Comparison of ENCODE assay signal across 2 cellular contexts in the genomic region with DNA sequence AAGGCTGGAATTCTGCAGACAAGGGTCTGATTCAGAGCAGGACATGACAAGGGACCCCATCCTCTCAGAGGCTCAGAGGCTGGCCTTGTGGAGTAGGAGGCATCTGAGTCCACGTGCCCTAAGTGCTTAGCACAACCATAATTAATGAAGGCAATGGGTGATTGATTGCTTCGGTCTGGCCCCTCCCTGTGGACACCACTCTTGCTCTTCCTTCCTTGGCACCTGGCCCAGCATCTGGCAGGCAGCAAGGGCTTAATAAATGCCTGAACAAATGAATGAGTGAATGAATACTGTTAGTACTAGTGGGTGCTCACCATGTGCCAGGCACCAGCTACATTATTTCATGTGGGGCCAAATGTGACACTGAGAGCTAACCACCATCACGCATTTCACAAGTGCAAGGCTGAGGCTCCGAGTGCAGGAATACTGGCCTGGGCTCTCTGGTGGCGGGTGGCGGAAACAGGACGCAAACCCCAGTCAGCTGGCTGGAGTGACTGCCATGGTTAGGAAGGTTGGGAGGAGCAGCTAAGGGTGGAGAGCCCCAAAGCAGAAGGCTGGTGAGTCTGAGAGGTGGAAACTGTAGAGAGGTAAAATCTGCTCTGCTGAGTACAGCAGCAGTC.
TF ChIP-seq lines count a peak whose summit lies in the region.

No MANE protein-coding gene starts in this region.

TF ChIP-seq in IMR-90, 13 proteins besides CTCF, POLR2A, EP300 and RAD21:
- TF ChIP-seq CHD1 (IDR thresholded peaks at IDR 0.05; ENCODE audit: low read depth, low read length), result no peak
- no peak for TF ChIP-seq SMC3 (IDR thresholded peaks at IDR 0.05; ENCODE audit: low read depth, low read length)
- TF ChIP-seq FOS (IDR thresholded peaks at IDR 0.05; ENCODE audit: low read depth, low read length), result no peak
- no peak for TF ChIP-seq MAZ (IDR thresholded peaks at IDR 0.05; ENCODE audit: borderline replicate concordance, low read depth, low read length)
- no peak for TF ChIP-seq MAFK (IDR thresholded peaks at IDR 0.05; ENCODE audit: low read depth, low read length)
- TF ChIP-seq, protein P1, sequence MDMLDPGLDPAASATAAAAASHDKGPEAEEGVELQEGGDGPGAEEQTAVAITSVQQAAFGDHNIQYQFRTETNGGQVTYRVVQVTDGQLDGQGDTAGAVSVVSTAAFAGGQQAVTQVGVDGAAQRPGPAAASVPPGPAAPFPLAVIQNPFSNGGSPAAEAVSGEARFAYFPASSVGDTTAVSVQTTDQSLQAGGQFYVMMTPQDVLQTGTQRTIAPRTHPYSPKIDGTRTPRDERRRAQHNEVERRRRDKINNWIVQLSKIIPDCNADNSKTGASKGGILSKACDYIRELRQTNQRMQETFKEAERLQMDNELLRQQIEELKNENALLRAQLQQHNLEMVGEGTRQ (IDR thresholded peaks at IDR 0.05; ENCODE audit: low read depth, low read length), result no peak
- TF ChIP-seq, protein P2, sequence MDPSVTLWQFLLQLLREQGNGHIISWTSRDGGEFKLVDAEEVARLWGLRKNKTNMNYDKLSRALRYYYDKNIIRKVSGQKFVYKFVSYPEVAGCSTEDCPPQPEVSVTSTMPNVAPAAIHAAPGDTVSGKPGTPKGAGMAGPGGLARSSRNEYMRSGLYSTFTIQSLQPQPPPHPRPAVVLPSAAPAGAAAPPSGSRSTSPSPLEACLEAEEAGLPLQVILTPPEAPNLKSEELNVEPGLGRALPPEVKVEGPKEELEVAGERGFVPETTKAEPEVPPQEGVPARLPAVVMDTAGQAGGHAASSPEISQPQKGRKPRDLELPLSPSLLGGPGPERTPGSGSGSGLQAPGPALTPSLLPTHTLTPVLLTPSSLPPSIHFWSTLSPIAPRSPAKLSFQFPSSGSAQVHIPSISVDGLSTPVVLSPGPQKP (IDR thresholded peaks at IDR 0.05; ENCODE audit: borderline replicate concordance, low read depth, low read length), result no peak
- no peak for TF ChIP-seq RFX5 (IDR thresholded peaks at IDR 0.05; ENCODE audit: low read depth, low read length)
- TF ChIP-seq MXI1 (IDR thresholded peaks at IDR 0.05; ENCODE audit: borderline replicate concordance, low read depth, low read length), result no peak
- no peak for TF ChIP-seq CEBPB (IDR thresholded peaks at IDR 0.05; ENCODE audit: low read depth, low read length)
- TF ChIP-seq BHLHE40 (IDR thresholded peaks at IDR 0.05; ENCODE audit: low read depth, low read length), result no peak

TF ChIP-seq in HepG2, 621 proteins besides CTCF, POLR2A, EP300 and RAD21:
- 0 out of 2 replicates have a peak, but pooled peaks have one; percentile 15 for TF ChIP-seq IRF9 (CRISPR knock-in tag; IDR thresholded peaks at IDR 0.05; ENCODE audit: borderline replicate concordance)
- peak; percentile 8; the same call in 1 of the 2 replicates for TF ChIP-seq ELF4 (CRISPR knock-in tag; IDR thresholded peaks at IDR 0.05; ENCODE audit: borderline replicate concordance)
- 0 out of 2 replicates have a peak, but pooled peaks have one; percentile 11 for TF ChIP-seq SRF (IDR thresholded peaks at IDR 0.05; ENCODE audit: low read depth, low read length)
- 0 out of 2 replicates have a peak, but pooled peaks have one; percentile 12 for TF ChIP-seq AKAP8 (CRISPR knock-in tag; IDR thresholded peaks at IDR 0.05)
- TF ChIP-seq ZNF30 (CRISPR knock-in tag; IDR thresholded peaks at IDR 0.05), result peak; percentile 71; the same call in 1 of the 2 replicates
- 0 out of 2 replicates have a peak, but pooled peaks have one; percentile 18 for TF ChIP-seq ZNF564 (CRISPR knock-in tag; IDR thresholded peaks at IDR 0.05)
- TF ChIP-seq ZNF780A (CRISPR knock-in tag; IDR thresholded peaks at IDR 0.05), result peak; percentile 5; the same call in 1 of the 2 replicates
- no peak for TF ChIP-seq ZNF513 (CRISPR knock-in tag; conservative IDR thresholded peaks at IDR 0.05)
- no peak for TF ChIP-seq ZIK1 (CRISPR knock-in tag; IDR thresholded peaks at IDR 0.05; ENCODE audit: borderline replicate concordance, low read depth)
- TF ChIP-seq ZNF781 (CRISPR knock-in tag; IDR thresholded peaks at IDR 0.05; ENCODE audit: borderline replicate concordance, not compliant biosample characterization), result no peak
- TF ChIP-seq ZNF567 (CRISPR knock-in tag; IDR thresholded peaks at IDR 0.05; ENCODE audit: borderline replicate concordance), result 0 out of 2 replicates have a peak, but pooled peaks have one; percentile 11
- TF ChIP-seq ZBTB33 (CRISPR knock-in tag; IDR thresholded peaks at IDR 0.05), result peak; percentile 84; the same call in 1 of the 2 replicates
- TF ChIP-seq NFKB2 (CRISPR knock-in tag; IDR thresholded peaks at IDR 0.05; ENCODE audit: borderline replicate concordance), result 0 out of 2 replicates have a peak, but pooled peaks have one; percentile 3
- TF ChIP-seq ZNF205 (CRISPR knock-in tag; IDR thresholded peaks at IDR 0.05), result no peak
- 0 out of 2 replicates have a peak, but pooled peaks have one; percentile 11 for TF ChIP-seq ZNF430 (CRISPR knock-in tag; IDR thresholded peaks at IDR 0.05)
- TF ChIP-seq MTF2 (CRISPR knock-in tag; IDR thresholded peaks at IDR 0.05; ENCODE audit: borderline replicate concordance), result 0 out of 2 replicates have a peak, but pooled peaks have one; percentile 75
- 0 out of 2 replicates have a peak, but pooled peaks have one; percentile 4 for TF ChIP-seq ZNF138 (CRISPR knock-in tag; IDR thresholded peaks at IDR 0.05; ENCODE audit: low read depth)
- peak; percentile 67; the same call in 1 of the 2 replicates for TF ChIP-seq CHD4 (IDR thresholded peaks at IDR 0.05; ENCODE audit: borderline replicate concordance, low read length)
